Comparison of ENCODE assay signal across 8 cellular contexts in the genomic region with DNA sequence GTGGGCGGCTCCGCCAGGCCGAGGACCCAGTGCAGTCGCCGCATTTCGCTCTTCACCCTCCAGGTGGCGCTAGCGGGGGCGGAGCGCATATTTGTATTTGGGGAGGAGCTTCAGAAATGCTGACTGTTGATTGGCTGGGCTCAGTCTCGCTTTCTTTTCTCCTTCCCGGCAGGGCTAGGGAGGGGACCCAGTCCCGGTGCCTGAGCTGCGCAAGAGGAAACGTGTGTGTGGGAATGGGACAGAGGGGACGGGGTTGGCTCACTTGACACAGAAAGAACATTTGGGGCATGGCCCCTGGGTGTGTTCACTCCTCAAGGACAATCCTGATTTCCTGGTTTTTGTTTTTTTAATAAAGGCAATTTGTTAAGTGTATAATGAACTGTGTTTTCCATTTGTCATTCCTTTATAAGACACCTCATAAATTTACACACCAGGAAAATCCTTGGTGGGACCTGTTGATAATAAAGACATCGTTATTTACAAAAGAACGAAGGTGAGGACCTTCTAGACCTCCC. TPM values are rescaled to one million over a fixed set of nuclear protein-coding genes. Genes with fewer than 3 reads are reported as not detected.
DNase-seq lines count a peak whose midpoint lies in the region; ATAC-seq and TF ChIP-seq lines count a peak whose summit lies in the region.

No MANE protein-coding gene starts in this region.

- no peak overlapping the region for H3K4me3 Mint-ChIP-seq in neural crest cell
- peak overlapping the region; percentile 88 to 92 for H3K4me3 Mint-ChIP-seq in stimulated activated naive CD8-positive, alpha-beta T cell treated with anti-CD3 and anti-CD28 coated beads, Interleukin-15, amount 100 ng/mL, for 72 hours

- CTCF ChIA-PET in RWPE1 (lab: Yijun Ruan, JAX): interaction anchor here (0.5 to 2.2 kb wide), 17 partner anchors 8 to 1149 kb away, joined by 3 to 11 read pairs (median 3); no protein-coding TSS in a partner anchor

- H3K27me3 Mint-ChIP-seq in neural crest cell (ENCODE audit: low read depth): no peaks in the 10 kb centered on the region
- H3K27me3 Mint-ChIP-seq in stimulated activated naive CD8-positive, alpha-beta T cell treated with anti-CD3 and anti-CD28 coated beads, Interleukin-15, amount 100 ng/mL, for 72 hours: no peaks in the 10 kb centered on the region

- peaks cover 17% of the 10 kb centered on the region for H3K4me1 Mint-ChIP-seq in neural crest cell
- peaks cover 31% of the 10 kb centered on the region for H3K4me1 Mint-ChIP-seq in stimulated activated naive CD8-positive, alpha-beta T cell treated with anti-CD3 and anti-CD28 coated beads, Interleukin-15, amount 100 ng/mL, for 72 hours

- no peaks in the 10 kb centered on the region for H3K9me3 Mint-ChIP-seq in neural crest cell
- H3K9me3 Mint-ChIP-seq in stimulated activated naive CD8-positive, alpha-beta T cell treated with anti-CD3 and anti-CD28 coated beads, Interleukin-15, amount 100 ng/mL, for 72 hours: no peaks in the 10 kb centered on the region

- no peaks in the 10 kb centered on the region for H3K36me3 Mint-ChIP-seq in neural crest cell (ENCODE audit: low read depth)

- TF ChIP-seq CTCF in LNCaP clone FGC (IDR thresholded peaks at IDR 0.05; ENCODE audit: control insufficient read depth, extremely low read depth, insufficient read depth): peak; percentile 81
- TF ChIP-seq CTCF in RWPE1 (conservative IDR thresholded peaks at IDR 0.05; ENCODE audit: low read depth): peak; percentile 97
- peak; percentile 98 for TF ChIP-seq CTCF in neural crest cell (conservative IDR thresholded peaks at IDR 0.05)

- H3K27ac Mint-ChIP-seq in neural crest cell (ENCODE audit: unreplicated experiment): no peak overlapping the region
- peak overlapping the region; percentile 94 to 95 for H3K27ac Mint-ChIP-seq in stimulated activated naive CD8-positive, alpha-beta T cell treated with anti-CD3 and anti-CD28 coated beads, Interleukin-15, amount 100 ng/mL, for 72 hours

- ATAC-seq in stimulated activated naive CD8-positive, alpha-beta T cell treated with anti-CD3 and anti-CD28 coated beads, Interleukin-15, amount 100 ng/mL, for 72 hours: peak; percentile 92

- peak overlapping the region; percentile 58 for H3K27ac ChIP-seq in RWPE1

- in situ Hi-C loops in G401 (cut with HindIII; ENCODE audit: low sequenced_read_pairs): no loop called here

- peak overlapping the region; percentile 17 for H3K4me3 ChIP-seq in LNCaP clone FGC (ENCODE audit: low read depth, low read length)

- POLR2A ChIA-PET in RWPE1 (lab: Yijun Ruan, JAX; ENCODE audit: low non-redundant PET): no interaction called here

- DNase-seq in G401 (ENCODE audit: low spot score): peak; percentile 96
- DNase-seq in GOT3 (lab: John Stamatoyannopoulos, UW): peak; percentile 74
- peak; percentile 57 for DNase-seq in LNCaP clone FGC (ENCODE audit: low read depth)
- DNase-seq in RWPE1 (ENCODE audit: low spot score): peak; percentile 95
- peak; percentile 91 for DNase-seq in activated T-helper 9 cell treated with anti-CD3 and anti-CD28 coated beads, Interleukin-2, amount 50 U/mL, for 16 hours (ENCODE audit: low read depth)
- peak; percentile 86 for DNase-seq in fibroblast of the conjunctiva (ENCODE audit: low read depth)
- DNase-seq in neural crest cell (ENCODE audit: low read depth, low spot score): peak; percentile 100
- DNase-seq in stimulated activated naive CD8-positive, alpha-beta T cell treated with anti-CD3 and anti-CD28 coated beads, Interleukin-15, amount 100 ng/mL, for 72 hours: peak; percentile 95 to 98

RNA-seq across cellular contexts. Expression of a gene that starts 20.4 kb away (rescaled TPM):
- total RNA-seq in G401 (2014; rRNA removed; shearing (Covaris generic)): 11.5 and 11.8 TPM in 2 replicates
- total RNA-seq in neural crest cell: 113 and 114 TPM in 2 replicates

Comparison
In these comparisons a context has a peak if more than half of its experiments do, and no peak if none do; other contexts are left out.
1. Peak in every context shown above with its lines: DNase-seq, ATAC-seq, H3K4me3 ChIP-seq and H3K27ac ChIP-seq.